In genomic region chr4:73067971-73068394, GRCh38 we compare ENCODE assay signal across 8 cellular contexts. TPM values are rescaled to one million over a fixed set of nuclear protein-coding genes. Genes with fewer than 3 reads are reported as not detected.
DNase-seq lines count a peak whose midpoint lies in the region; ATAC-seq and TF ChIP-seq lines count a peak whose summit lies in the region.

No MANE protein-coding gene starts in this region.

- H3K27ac ChIP-seq in GM23248 (peak overlapping the region; percentile 90), SJSA1 (peak overlapping the region; percentile 54), epithelial cell of prostate (peak overlapping the region; percentile 83)

- H3K9me3 Mint-ChIP-seq in progenitor cell of endocrine pancreas (ENCODE audit: low read depth) = no peaks in the 10 kb centered on the region

- ATAC-seq in HG02885 (IDR thresholded peaks at IDR 0.05; ENCODE audit: poor library complexity, unreplicated experiment) (no peak), GM18907 (IDR thresholded peaks at IDR 0.05; ENCODE audit: unreplicated experiment) (no peak)

- H3K9me3 ChIP-seq in GM23248 (ENCODE audit: low read depth) (no peaks in the 10 kb centered on the region), SJSA1 (replicated peaks) (no peaks in the 10 kb centered on the region)

- H2AFZ ChIP-seq in GM23248 = peak overlapping the region; percentile 92

- H3K4me3 ChIP-seq in GM23248 (peak overlapping the region; percentile 82), SJSA1 (peak overlapping the region; percentile 76)

- WGBS in GM23248 (ENCODE audit: low coverage in 1 of 2, low lambda C conversion rate in 2 of 2, missing lambda C conversion rate in 2 of 2), 2 experiments = 30 to 31% methylated on average over 4 of the region's 4 CpGs

- no peaks in the 10 kb centered on the region for H3K27me3 Mint-ChIP-seq in progenitor cell of endocrine pancreas

- no peaks in the 10 kb centered on the region for H4K20me1 ChIP-seq in GM23248 (ENCODE audit: insufficient read depth)

- peak overlapping the region; percentile 98 for H3K27ac Mint-ChIP-seq in progenitor cell of endocrine pancreas

- H3K9me2 ChIP-seq in GM23248 (ENCODE audit: insufficient read depth) = no peaks in the 10 kb centered on the region

- no peak for TF ChIP-seq CTCF in progenitor cell of endocrine pancreas (IDR thresholded peaks at IDR 0.05; ENCODE audit: unreplicated experiment)

- H3K4me3 Mint-ChIP-seq in progenitor cell of endocrine pancreas (ENCODE audit: low read depth) = peak overlapping the region; percentile 94

- peak; percentile 64 for DNase-seq in GM23248
- DNase-seq in SJSA1 (ENCODE audit: low read depth in 1 of 2, low spot score in 2 of 2) = no peak
- DNase-seq in epithelial cell of prostate (ENCODE audit: low read depth, low spot score) = no peak
- no peak for DNase-seq in progenitor cell of endocrine pancreas (ENCODE audit: low spot score, unreplicated experiment)
- DNase-seq in NCI-H2227 (lab: John Stamatoyannopoulos, UW; ENCODE audit: unreplicated experiment) = no peak
- DNase-seq in DMS79 treated with DMSO at 0.1 percent for 48 hours (lab: John Stamatoyannopoulos, UW) = no peak

- H3K27me3 ChIP-seq in GM23248 (replicated peaks; ENCODE audit: insufficient read depth) (no peaks in the 10 kb centered on the region), SJSA1 (replicated peaks) (no peaks in the 10 kb centered on the region)

- H3K9ac ChIP-seq in GM23248 = peak overlapping the region; percentile 87

- H3K4me1 ChIP-seq in GM23248 (ENCODE audit: insufficient read depth) = peaks cover 15% of the 10 kb centered on the region; the same call in 1 of the 2 replicates
- H3K4me1 ChIP-seq in SJSA1 (replicated peaks) = peaks cover 15% of the 10 kb centered on the region

- H3F3A ChIP-seq in GM23248 (ENCODE audit: insufficient read depth) = peaks cover 34% of the 10 kb centered on the region

- in situ Hi-C loops in GM23248 (cut with MboI) = no loop called here

- H3K36me3 Mint-ChIP-seq in progenitor cell of endocrine pancreas (ENCODE audit: insufficient read depth) = peaks cover 5% of the 10 kb centered on the region

- peaks cover 11% of the 10 kb centered on the region for H3K4me1 Mint-ChIP-seq in progenitor cell of endocrine pancreas (ENCODE audit: low read depth)

- peaks cover 16% of the 10 kb centered on the region; the same call in 1 of the 2 replicates for H3K36me3 ChIP-seq in GM23248 (ENCODE audit: low read depth)
- peaks cover 26% of the 10 kb centered on the region for H3K36me3 ChIP-seq in SJSA1

- peak overlapping the region; percentile 95 for H3K4me2 ChIP-seq in GM23248 (ENCODE audit: unreplicated experiment)

- H3K79me2 ChIP-seq in GM23248 (ENCODE audit: insufficient read depth) = peaks cover 33% of the 10 kb centered on the region

RNA-seq across cellular contexts. Expression of gene COX18, which starts 1.5 kb away (rescaled TPM):
- total RNA-seq in GM23248 (2014; rRNA removed; shearing (Covaris generic)) = 22.8 and 29.8 TPM in 2 replicates
- polyA plus RNA-seq in GM23248 (2016; fragmentation: Nextera tagmentation; extraction: Ambion mirVana) = 3.6 and 4.9 TPM in 2 replicates
- total RNA-seq in SJSA1 (2014; rRNA removed; shearing (Covaris generic)) = 12.1 and 25.3 TPM in 2 replicates
- 15.4 and 16.8 TPM in 2 replicates for total RNA-seq in progenitor cell of endocrine pancreas
